ENCODE assay signal across 5 cellular contexts in the genomic region with DNA sequence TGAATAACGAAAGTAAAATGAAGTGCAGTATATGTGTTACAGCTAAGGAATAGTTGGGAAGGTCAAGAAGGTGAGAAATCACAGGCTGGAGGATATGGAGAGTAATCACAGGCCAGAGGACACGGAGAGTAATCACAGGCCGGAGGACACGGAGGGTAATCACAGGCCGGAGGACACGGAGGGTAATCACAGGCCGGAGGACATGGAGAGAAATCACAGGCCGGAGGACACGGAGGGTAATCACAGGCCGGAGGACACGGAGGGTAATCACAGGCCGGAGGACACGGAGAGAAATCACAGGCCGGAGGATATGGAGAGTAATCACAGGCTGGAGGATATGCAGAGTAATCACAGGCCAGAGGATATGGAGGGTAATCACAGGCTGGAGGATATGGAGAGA.
DNase-seq lines count a peak whose midpoint lies in the region; ATAC-seq, FAIRE-seq and TF ChIP-seq lines count a peak whose summit lies in the region.
"Not testable (repeated sequence)": the region's sequence is repeated elsewhere in the genome, so short reads cannot be mapped to it uniquely, and the experiment has no call there.

No MANE protein-coding gene starts in this region.

- H3K9me3 Mint-ChIP-seq in Caco-2 (ENCODE audit: unreplicated experiment): not testable (repeated sequence)

- H3K27me3 ChIP-seq in Caco-2 (replicated peaks; ENCODE audit: control insufficient read depth, insufficient read depth, low read length); GM12878 (replicated peaks in 1 of 2; ENCODE audit: control insufficient read depth in 2 of 2, insufficient read depth in 2 of 2, low read length in 1 of 2); small intestine (ENCODE audit: control insufficient read depth in 2 of 2, insufficient read depth in 2 of 2, low read length in 2 of 2): not testable (repeated sequence)

- not testable (repeated sequence) for H3K27ac ChIP-seq in SK-N-MC; GM12878 (ENCODE audit: control insufficient read depth, insufficient read depth); small intestine (ENCODE audit: low read depth in 1 of 2, low read length in 1 of 2)

- H3K4me1 ChIP-seq in Caco-2; GM12878 (ENCODE audit: control insufficient read depth, insufficient read depth, low read length); small intestine (ENCODE audit: control insufficient read depth in 2 of 2, insufficient read depth in 1 of 2, low read depth in 1 of 2, low read length in 1 of 2): not testable (repeated sequence)

- POLR2A ChIA-PET in Caco-2 (lab: Charles Lee); GM12878 (lab: Charles Lee): not testable (repeated sequence)

- intact Hi-C loops in Caco-2 (cut with micrococcal nuclease; ENCODE audit: unreplicated experiment); GM12878 (cut with micrococcal nuclease; ENCODE audit: unreplicated experiment): not testable (repeated sequence)

- not testable (repeated sequence) for H3K4me3 Mint-ChIP-seq in Caco-2 (ENCODE audit: unreplicated experiment)

- not testable (repeated sequence) for BruUV-seq in Caco-2 (replicated peaks; lab: Mats Ljungman, UMichigan); GM12878 (replicated peaks; lab: Mats Ljungman, UMichigan)

- H3K36me3 ChIP-seq in Caco-2 (ENCODE audit: control insufficient read depth, insufficient read depth, low read length); SK-N-MC (ENCODE audit: insufficient read depth, low read length); GM12878 (ENCODE audit: control insufficient read depth in 2 of 2, insufficient read depth in 2 of 2, low read length in 1 of 2); small intestine (ENCODE audit: control insufficient read depth in 2 of 2, insufficient read depth in 2 of 2, low read length in 2 of 2): not testable (repeated sequence)

- peak; percentile 93 for FAIRE-seq in HTR-8/SVneo (lab: Jason Lieb, UNC)
- FAIRE-seq in GM12878 (lab: Jason Lieb, UNC): peak; percentile 73
- FAIRE-seq in small intestine (lab: Jason Lieb, UNC): not testable (repeated sequence)

- ATAC-seq in GM12878: not testable (repeated sequence)

- RAD21 ChIA-PET in GM12878 (lab: Charles Lee; ENCODE audit: unreplicated experiment): not testable (repeated sequence)

- H4K20me1 ChIP-seq in GM12878 (ENCODE audit: control insufficient read depth, insufficient read depth): not testable (repeated sequence)

- H3K27me3 Mint-ChIP-seq in Caco-2 (ENCODE audit: insufficient read depth, unreplicated experiment): not testable (repeated sequence)

- H3K4me1 Mint-ChIP-seq in Caco-2 (ENCODE audit: low read depth, unreplicated experiment): not testable (repeated sequence)

- not testable (repeated sequence) for H2AFZ ChIP-seq in GM12878 (ENCODE audit: control insufficient read depth, low read depth, low read length)

- H3K4me2 ChIP-seq in GM12878 (ENCODE audit: control insufficient read depth, insufficient read depth): not testable (repeated sequence)

- in situ Hi-C loops in GM12878 (cut with MboI): not testable (repeated sequence)

- H3K9me3 ChIP-seq in Caco-2; SK-N-MC (ENCODE audit: low read depth, low read length); GM12878 (replicated peaks; ENCODE audit: control insufficient read depth, insufficient read depth, low read length); small intestine (ENCODE audit: control insufficient read depth, low read depth): not testable (repeated sequence)

- SMC1A ChIA-PET in GM12878 (lab: Charles Lee; ENCODE audit: uncharacterized antibody, unreplicated experiment): not testable (repeated sequence)

- not testable (repeated sequence) for H3K36me3 Mint-ChIP-seq in Caco-2 (ENCODE audit: insufficient read depth, unreplicated experiment)

- peak overlapping the region; percentile 29 for H3K9ac ChIP-seq in SK-N-MC (ENCODE audit: insufficient read length)
- not testable (repeated sequence) for H3K9ac ChIP-seq in GM12878 (ENCODE audit: control insufficient read depth, insufficient read depth, low read length)

- not testable (repeated sequence) for H3K79me2 ChIP-seq in GM12878 (ENCODE audit: control insufficient read depth, insufficient read depth, low read length)

- 81% methylated on average over 14 of the region's 14 CpGs for WGBS in GM12878 (ENCODE audit: insufficient coverage, insufficient replicate concordance, low lambda C conversion rate, missing lambda C conversion rate)
- 72 to 82% (median 77%) methylated on average over 14 of the region's 14 CpGs for WGBS in small intestine, 3 donors

- DNase-seq in Caco-2; HTR-8/SVneo (ENCODE audit: insufficient read length, low spot score); SK-N-MC (ENCODE audit: low read depth, low spot score); GM12878 (ENCODE audit: low read depth, low spot score): not testable (repeated sequence)
- DNase-seq in small intestine: peak; percentile 16

- H3K4me3 ChIP-seq in Caco-2 (ENCODE audit: low read depth, low read length); SK-N-MC; GM12878; small intestine (ENCODE audit: low read depth in 1 of 2, low read length in 2 of 2): not testable (repeated sequence)

- CTCF ChIA-PET in Caco-2 (lab: Charles Lee); GM12878 (lab: Yijun Ruan, JAX): not testable (repeated sequence)

- not testable (repeated sequence) for TF ChIP-seq RAD21 in GM12878 (IDR thresholded peaks at IDR 0.05; ENCODE audit: insufficient read depth, low read depth, low read length)

- not testable (repeated sequence) for TF ChIP-seq EP300 in GM12878 (IDR thresholded peaks at IDR 0.05; ENCODE audit: borderline replicate concordance in 1 of 2, control insufficient read depth in 1 of 2, low read depth in 2 of 2, low read length in 2 of 2)

- peak overlapping the region; percentile 39 for H3K27ac Mint-ChIP-seq in Caco-2 (ENCODE audit: unreplicated experiment)

- TF ChIP-seq POLR2A in GM12878 (IDR thresholded peaks at IDR 0.05; ENCODE audit: low read depth, low read length): not testable (repeated sequence)

- TF ChIP-seq CTCF in Caco-2 (IDR thresholded peaks at IDR 0.05; ENCODE audit: insufficient read depth in 1 of 2, low read depth in 1 of 2, low read length in 1 of 2, severe bottlenecking in 1 of 2, unreplicated experiment in 1 of 2); GM12878 (IDR thresholded peaks at IDR 0.05 in 2 of 3, conservative IDR thresholded peaks at IDR 0.05 in 1 of 3; ENCODE audit: control insufficient read depth in 2 of 3, extremely low read depth in 1 of 3, insufficient read depth in 1 of 3, low read depth in 3 of 3, low read length in 3 of 3): not testable (repeated sequence)
